Comparison of ENCODE assay signal across 10 cellular contexts in genomic region chr1:75791022-75791421, GRCh38. TPM values are rescaled to one million over a fixed set of nuclear protein-coding genes. Genes with fewer than 3 reads are reported as not detected.
DNase-seq lines count a peak whose midpoint lies in the region; ATAC-seq and TF ChIP-seq lines count a peak whose summit lies in the region.
"Had no signal": no experiment of that assay in that cellular context is flagged by ENCODE, and none has a peak within 500 bp of the region (broad histone marks: within the 10 kb centered on the region; RNA-seq: fewer than 3 reads in every experiment).

No MANE protein-coding gene starts in this region.

- H3K4me2 ChIP-seq in PC-3 (ENCODE audit: low read length), result peak overlapping the region; percentile 95

- H3K79me2 ChIP-seq in PC-3 (ENCODE audit: low read length), result peaks cover 67% of the 10 kb centered on the region

- H3K4me1 Mint-ChIP-seq in endodermal cell, result peaks cover 34% of the 10 kb centered on the region

- POLR2A ChIA-PET in PC-3 (lab: Charles Lee; ENCODE audit: unreplicated experiment), result no interaction called here

- peak overlapping the region; percentile 95 for H3K4me3 ChIP-seq in PC-3 (ENCODE audit: low read length)
- H3K4me3 ChIP-seq in endodermal cell (ENCODE audit: low read length), result peak overlapping the region; percentile 94
- peak overlapping the region; percentile 85 for H3K4me3 ChIP-seq in retinal pigment epithelial cell (ENCODE audit: low read length)

- TF ChIP-seq CTCF in PC-3 (conservative IDR thresholded peaks at IDR 0.05; ENCODE audit: low read depth, low read length), result no peak
- TF ChIP-seq CTCF in endodermal cell (conservative IDR thresholded peaks at IDR 0.05), result no peak
- no peak for TF ChIP-seq CTCF in retinal pigment epithelial cell (conservative IDR thresholded peaks at IDR 0.05; ENCODE audit: low read depth, low read length)

- no peaks in the 10 kb centered on the region for H3K27me3 Mint-ChIP-seq in endodermal cell (ENCODE audit: insufficient read depth)

- no peaks in the 10 kb centered on the region for H3K9me3 Mint-ChIP-seq in endodermal cell
- H3K9me3 Mint-ChIP-seq: nephron had no signal

- H3K9me3 ChIP-seq in PC-3 (ENCODE audit: low read length) (no peaks in the 10 kb centered on the region), endodermal cell (ENCODE audit: control insufficient read depth, low read length) (no peaks in the 10 kb centered on the region)

- H3K4me1 ChIP-seq in PC-3 (ENCODE audit: insufficient read depth, low read length) (peaks cover 31% of the 10 kb centered on the region), endodermal cell (ENCODE audit: control insufficient read depth, insufficient read depth, low read length) (peaks cover 4% of the 10 kb centered on the region)

- CTCF ChIA-PET in PC-3 (lab: Charles Lee), result no interaction called here

- H3K27ac ChIP-seq in PC-3 (ENCODE audit: low read length) (peak overlapping the region; percentile 18; the same call in 1 of the 2 replicates), endodermal cell (ENCODE audit: low read depth, low read length) (no peak overlapping the region)

- DNase-seq in NCI-H345 (lab: John Stamatoyannopoulos, UW) (peak; percentile 4), NCI-H345 treated with DMSO at 0.1 percent for 48 hours (lab: John Stamatoyannopoulos, UW; ENCODE audit: unreplicated experiment) (no peak), PC-3 (peak; percentile 63), endodermal cell (no peak), retinal pigment epithelial cell (ENCODE audit: low read depth) (no peak), HPDE6-E6E7 (ENCODE audit: extremely low spot score) (no peak), glomerular visceral epithelial cell (ENCODE audit: extremely low spot score) (no peak)
- DNase-seq: NCI-H2107 had no signal

- H3K9ac ChIP-seq in PC-3 (ENCODE audit: low read length) (no peak overlapping the region), endodermal cell (ENCODE audit: extremely low read depth, low read length, poor library complexity, severe bottlenecking) (no peak overlapping the region)

- peaks cover 78% of the 10 kb centered on the region for H3K36me3 Mint-ChIP-seq in endodermal cell (ENCODE audit: low read depth)

- WGBS in endodermal cell (ENCODE audit: insufficient coverage in 1 of 2, insufficient read length in 1 of 2), 2 experiments, result 100% methylated on average over 1 of the region's 1 CpG

- H3K27me3 ChIP-seq in PC-3 (ENCODE audit: low read length) (no peaks in the 10 kb centered on the region), endodermal cell (ENCODE audit: control insufficient read depth, insufficient read depth, low read length, poor library complexity, severe bottlenecking) (no peaks in the 10 kb centered on the region)

- ATAC-seq in PC-3, result peak; percentile 42
- ATAC-seq in HG02588 (IDR thresholded peaks at IDR 0.05; ENCODE audit: unreplicated experiment), result no peak

- H3K4me3 Mint-ChIP-seq in endodermal cell, result no peak overlapping the region

- peaks cover 82% of the 10 kb centered on the region for H4K20me1 ChIP-seq in PC-3 (ENCODE audit: low read length)

- no TSS peak for BruUV-seq in PC-3 (replicated peaks; lab: Mats Ljungman, UMichigan)

- H3F3A ChIP-seq in PC-3 (ENCODE audit: low read length, unreplicated experiment), result peaks cover 22% of the 10 kb centered on the region

- H3K36me3 ChIP-seq in PC-3 (ENCODE audit: low read depth, low read length) (peaks cover 87% of the 10 kb centered on the region), endodermal cell (ENCODE audit: control insufficient read depth, insufficient read depth, low read length) (peaks cover 88% of the 10 kb centered on the region)

- peak overlapping the region; percentile 56 for H3K27ac Mint-ChIP-seq in endodermal cell
- H3K27ac Mint-ChIP-seq: nephron had no signal

- intact Hi-C loops in PC-3 (cut with micrococcal nuclease), result no loop called here

- H3K9me2 ChIP-seq in PC-3 (replicated peaks; ENCODE audit: low read length), result no peaks in the 10 kb centered on the region

- H2AFZ ChIP-seq in PC-3 (ENCODE audit: low read length), result no peak overlapping the region

RNA-seq across cellular contexts. Expression of gene RABGGTB, which starts 5.0 kb away (rescaled TPM):
- 88.0 and 91.7 TPM in 2 replicates for total RNA-seq in PC-3 (2014; rRNA removed)
- 100 to 1,000 TPM; 108 to 113 TPM for total RNA-seq in endodermal cell
- polyA plus RNA-seq in endodermal cell (2013, experiment 1 of 2), result 68.9 TPM
- 72.5 TPM for polyA plus RNA-seq in endodermal cell (2013, experiment 2 of 2)

RNA-seq across cellular contexts. Expression of gene MSH4, which starts 5.7 kb away (rescaled TPM):
- total RNA-seq in PC-3 (2014; rRNA removed), result 0.17 TPM in 1 of 2 replicates, not detected in the other
- under 1 TPM; 0.13 to 0.46 TPM for total RNA-seq in endodermal cell
- polyA plus RNA-seq in endodermal cell (2013, experiment 1 of 2), result not detected
- polyA plus RNA-seq in endodermal cell (2013, experiment 2 of 2), result not detected

Comparison
In these comparisons a context has a peak if more than half of its experiments do, and no peak if none do; other contexts are left out.
1. DNase-seq: peak in NCI-H345 (single experiment) and PC-3 (single experiment); none in NCI-H345 treated with DMSO at 0.1 percent for 48 hours (single experiment), endodermal cell (single experiment), retinal pigment epithelial cell (single experiment), HPDE6-E6E7 (single experiment) and glomerular visceral epithelial cell (single experiment).
2. Peak in every context shown above with its lines, with median percentiles within 50 percentile points of each other: H3K4me3 ChIP-seq.